Comparison of ENCODE assay signal across 8 cellular contexts in the genomic region with DNA sequence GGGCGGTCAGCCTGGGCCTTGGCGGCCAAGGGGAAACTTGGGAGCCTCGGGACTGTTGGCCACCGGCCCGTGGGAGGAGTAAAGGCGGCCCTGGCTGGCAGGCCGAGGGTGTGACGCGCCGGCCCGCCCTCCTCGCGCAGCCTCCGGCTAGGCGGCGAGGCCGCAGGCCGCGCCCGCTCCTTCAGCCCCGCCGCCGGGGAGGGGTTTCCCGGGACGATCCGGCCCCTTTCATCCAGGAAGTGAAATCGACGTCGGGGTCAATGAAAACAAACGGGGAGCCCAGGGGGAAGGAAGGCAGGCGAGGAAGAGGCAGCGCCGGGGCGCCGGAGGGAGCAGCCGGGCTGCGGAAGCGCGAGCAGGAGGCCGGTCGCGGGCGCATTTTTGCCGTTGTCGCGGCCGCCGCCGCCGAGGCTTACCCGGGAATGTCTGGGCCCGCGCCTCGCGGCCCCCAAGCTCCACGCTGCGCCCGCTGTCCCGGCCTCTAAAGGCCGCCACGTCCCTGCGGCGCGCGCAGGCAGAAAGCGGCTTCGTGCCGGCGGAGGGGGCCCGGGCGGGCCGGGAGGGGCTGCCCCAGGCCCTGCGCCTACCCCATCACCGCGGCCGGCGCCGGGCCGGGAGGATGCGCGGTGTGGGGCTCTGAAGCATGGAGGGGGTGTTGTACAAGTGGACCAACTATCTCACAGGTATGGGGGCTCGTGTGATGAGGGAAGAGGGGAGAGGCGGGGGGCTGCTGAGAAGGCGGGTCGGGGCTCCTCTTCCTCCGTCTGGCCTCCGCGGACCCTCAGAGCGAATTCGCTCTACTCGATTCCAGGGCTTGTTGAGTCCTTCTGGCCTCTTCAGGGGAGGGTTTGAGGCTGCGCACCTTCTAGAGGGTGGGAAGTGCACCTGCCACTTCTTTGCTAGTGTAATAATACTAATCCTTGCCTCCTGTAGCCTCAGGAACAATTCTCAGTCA. TPM values are rescaled to one million over a fixed set of nuclear protein-coding genes. Genes with fewer than 3 reads are reported as not detected.
DNase-seq lines count a peak whose midpoint lies in the region; ATAC-seq and TF ChIP-seq lines count a peak whose summit lies in the region.

A gene (plus strand): TSS at position 231 of the 955 bp plus-strand sequence. CDS start 413 bp downstream, at position 644.

- peaks cover 9 to 60% (median 35%) of the 10 kb centered on the region in 4 donors for H3K4me1 ChIP-seq in liver (ENCODE audit: control insufficient read depth in 4 of 4, insufficient read depth in 4 of 4, low read length in 3 of 4)

- ATAC-seq in GM19351 (IDR thresholded peaks at IDR 0.05; ENCODE audit: unreplicated experiment) (peak; percentile 58), HG03520 (IDR thresholded peaks at IDR 0.05; ENCODE audit: unreplicated experiment) (peak; percentile 47)

- no peaks in the 10 kb centered on the region for H3K27me3 Mint-ChIP-seq in dendritic cell treated with granulocyte-macrophage colony-stimulating factor and Interleukin-4, amounts not matched to agents 40 ng/mL and 50 ng/mL, for 4 days

- no peaks in the 10 kb centered on the region for H3K9me3 ChIP-seq in liver (ENCODE audit: control insufficient read depth in 4 of 4, low read length in 3 of 4)

- no peaks in the 10 kb centered on the region for H3K9me3 Mint-ChIP-seq in dendritic cell treated with granulocyte-macrophage colony-stimulating factor and Interleukin-4, amounts not matched to agents 40 ng/mL and 50 ng/mL, for 4 days

- H3K9ac ChIP-seq in liver (ENCODE audit: low read depth in 1 of 2, low read length in 2 of 2), result peak within 1 kb of the TSS; percentile 66 to 80

- under 1% methylated on average over 92 of the region's 92 CpGs for WGBS in liver

- TF ChIP-seq CTCF in C4-2B (conservative IDR thresholded peaks at IDR 0.05) (no peak), liver (IDR thresholded peaks at IDR 0.05; ENCODE audit: low read depth, low read length, missing input control) (no peak)

- H3K36me3 Mint-ChIP-seq in dendritic cell treated with granulocyte-macrophage colony-stimulating factor and Interleukin-4, amounts not matched to agents 40 ng/mL and 50 ng/mL, for 4 days (ENCODE audit: low read depth), result peaks cover 23% of the 10 kb centered on the region

- H3K27ac Mint-ChIP-seq in dendritic cell treated with granulocyte-macrophage colony-stimulating factor and Interleukin-4, amounts not matched to agents 40 ng/mL and 50 ng/mL, for 4 days, result peak within 1 kb of the TSS; percentile 98

- peaks cover 0 to 1% (median 0%) of the 10 kb centered on the region in 4 donors for H3K36me3 ChIP-seq in liver (ENCODE audit: control insufficient read depth in 4 of 4, insufficient read depth in 3 of 4, low read depth in 1 of 4, low read length in 3 of 4)

- peak in 1 of 2 donors; percentile 31 for TF ChIP-seq RAD21 in liver (IDR thresholded peaks at IDR 0.05)

- peak within 1 kb of the TSS; percentile 70 to 92 (median 75) for H3K4me3 ChIP-seq in liver (ENCODE audit: low read depth in 1 of 3, low read length in 3 of 3)

- H3K27me3 ChIP-seq in liver (ENCODE audit: control insufficient read depth in 4 of 4, insufficient read depth in 4 of 4, low read length in 3 of 4), result no peaks in the 10 kb centered on the region

- peaks cover 28% of the 10 kb centered on the region for H3K4me1 Mint-ChIP-seq in dendritic cell treated with granulocyte-macrophage colony-stimulating factor and Interleukin-4, amounts not matched to agents 40 ng/mL and 50 ng/mL, for 4 days (ENCODE audit: low read depth)

- peak within 1 kb of the TSS; percentile 58 for H3K27ac ChIP-seq in C4-2B
- H3K27ac ChIP-seq in liver (ENCODE audit: low read depth in 1 of 2, low read length in 2 of 2), result peak within 1 kb of the TSS; percentile 93 to 96

- peak within 1 kb of the TSS; percentile 95 for H3K4me3 Mint-ChIP-seq in dendritic cell treated with granulocyte-macrophage colony-stimulating factor and Interleukin-4, amounts not matched to agents 40 ng/mL and 50 ng/mL, for 4 days

- peak; percentile 95 for DNase-seq in NCI-H748 (lab: John Stamatoyannopoulos, UW; ENCODE audit: unreplicated experiment)
- DNase-seq in activated CD4-positive, alpha-beta T cell treated with anti-CD3 and anti-CD28 coated beads, Interleukin-2, amount 50 U/mL, for 4 hours, result peak; percentile 52 to 53
- peak; percentile 75 for DNase-seq in stimulated activated CD4-positive, alpha-beta T cell treated with anti-CD3 and anti-CD28 coated beads, Interleukin-4, amount 100 ng/mL, for 24 hours

- intact Hi-C loops in dendritic cell treated with granulocyte-macrophage colony-stimulating factor and Interleukin-4, amounts not matched to agents 40 ng/mL and 50 ng/mL, for 4 days (cut with micrococcal nuclease), result loop anchor here (1.0 to 5.0 kb wide), 4 partner anchors 29 to 432 kb away; a partner anchor contains a TSS

TF ChIP-seq in liver, 16 proteins besides CTCF, POLR2A, EP300 and RAD21:
- no peak for TF ChIP-seq EGR1 (IDR thresholded peaks at IDR 0.05; ENCODE audit: low read depth in 2 of 2)
- TF ChIP-seq, protein P1, sequence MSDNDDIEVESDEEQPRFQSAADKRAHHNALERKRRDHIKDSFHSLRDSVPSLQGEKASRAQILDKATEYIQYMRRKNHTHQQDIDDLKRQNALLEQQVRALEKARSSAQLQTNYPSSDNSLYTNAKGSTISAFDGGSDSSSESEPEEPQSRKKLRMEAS (IDR thresholded peaks at IDR 0.05), result no peak
- no peak for TF ChIP-seq FOXA1 (IDR thresholded peaks at IDR 0.05)
- TF ChIP-seq YY1 (IDR thresholded peaks at IDR 0.05), result peak; percentile 64
- TF ChIP-seq HNF4A (conservative IDR thresholded peaks at IDR 0.05), result peak in 1 of 2 donors; percentile 51
- TF ChIP-seq JUND (IDR thresholded peaks at IDR 0.05), result no peak
- peak; percentile 35 for TF ChIP-seq SP1 (IDR thresholded peaks at IDR 0.05)
- TF ChIP-seq, protein P2, sequence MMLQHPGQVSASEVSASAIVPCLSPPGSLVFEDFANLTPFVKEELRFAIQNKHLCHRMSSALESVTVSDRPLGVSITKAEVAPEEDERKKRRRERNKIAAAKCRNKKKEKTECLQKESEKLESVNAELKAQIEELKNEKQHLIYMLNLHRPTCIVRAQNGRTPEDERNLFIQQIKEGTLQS (IDR thresholded peaks at IDR 0.05), result no peak
- no peak for TF ChIP-seq RXRA (IDR thresholded peaks at IDR 0.05)
- TF ChIP-seq, protein P3, sequence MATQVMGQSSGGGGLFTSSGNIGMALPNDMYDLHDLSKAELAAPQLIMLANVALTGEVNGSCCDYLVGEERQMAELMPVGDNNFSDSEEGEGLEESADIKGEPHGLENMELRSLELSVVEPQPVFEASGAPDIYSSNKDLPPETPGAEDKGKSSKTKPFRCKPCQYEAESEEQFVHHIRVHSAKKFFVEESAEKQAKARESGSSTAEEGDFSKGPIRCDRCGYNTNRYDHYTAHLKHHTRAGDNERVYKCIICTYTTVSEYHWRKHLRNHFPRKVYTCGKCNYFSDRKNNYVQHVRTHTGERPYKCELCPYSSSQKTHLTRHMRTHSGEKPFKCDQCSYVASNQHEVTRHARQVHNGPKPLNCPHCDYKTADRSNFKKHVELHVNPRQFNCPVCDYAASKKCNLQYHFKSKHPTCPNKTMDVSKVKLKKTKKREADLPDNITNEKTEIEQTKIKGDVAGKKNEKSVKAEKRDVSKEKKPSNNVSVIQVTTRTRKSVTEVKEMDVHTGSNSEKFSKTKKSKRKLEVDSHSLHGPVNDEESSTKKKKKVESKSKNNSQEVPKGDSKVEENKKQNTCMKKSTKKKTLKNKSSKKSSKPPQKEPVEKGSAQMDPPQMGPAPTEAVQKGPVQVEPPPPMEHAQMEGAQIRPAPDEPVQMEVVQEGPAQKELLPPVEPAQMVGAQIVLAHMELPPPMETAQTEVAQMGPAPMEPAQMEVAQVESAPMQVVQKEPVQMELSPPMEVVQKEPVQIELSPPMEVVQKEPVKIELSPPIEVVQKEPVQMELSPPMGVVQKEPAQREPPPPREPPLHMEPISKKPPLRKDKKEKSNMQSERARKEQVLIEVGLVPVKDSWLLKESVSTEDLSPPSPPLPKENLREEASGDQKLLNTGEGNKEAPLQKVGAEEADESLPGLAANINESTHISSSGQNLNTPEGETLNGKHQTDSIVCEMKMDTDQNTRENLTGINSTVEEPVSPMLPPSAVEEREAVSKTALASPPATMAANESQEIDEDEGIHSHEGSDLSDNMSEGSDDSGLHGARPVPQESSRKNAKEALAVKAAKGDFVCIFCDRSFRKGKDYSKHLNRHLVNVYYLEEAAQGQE (IDR thresholded peaks at IDR 0.05), result peak; percentile 71
- TF ChIP-seq, protein P4, sequence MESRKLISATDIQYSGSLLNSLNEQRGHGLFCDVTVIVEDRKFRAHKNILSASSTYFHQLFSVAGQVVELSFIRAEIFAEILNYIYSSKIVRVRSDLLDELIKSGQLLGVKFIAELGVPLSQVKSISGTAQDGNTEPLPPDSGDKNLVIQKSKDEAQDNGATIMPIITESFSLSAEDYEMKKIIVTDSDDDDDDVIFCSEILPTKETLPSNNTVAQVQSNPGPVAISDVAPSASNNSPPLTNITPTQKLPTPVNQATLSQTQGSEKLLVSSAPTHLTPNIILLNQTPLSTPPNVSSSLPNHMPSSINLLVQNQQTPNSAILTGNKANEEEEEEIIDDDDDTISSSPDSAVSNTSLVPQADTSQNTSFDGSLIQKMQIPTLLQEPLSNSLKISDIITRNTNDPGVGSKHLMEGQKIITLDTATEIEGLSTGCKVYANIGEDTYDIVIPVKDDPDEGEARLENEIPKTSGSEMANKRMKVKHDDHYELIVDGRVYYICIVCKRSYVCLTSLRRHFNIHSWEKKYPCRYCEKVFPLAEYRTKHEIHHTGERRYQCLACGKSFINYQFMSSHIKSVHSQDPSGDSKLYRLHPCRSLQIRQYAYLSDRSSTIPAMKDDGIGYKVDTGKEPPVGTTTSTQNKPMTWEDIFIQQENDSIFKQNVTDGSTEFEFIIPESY (IDR thresholded peaks at IDR 0.05), result no peak
- no peak for TF ChIP-seq HNF4G (IDR thresholded peaks at IDR 0.05)
- no peak for TF ChIP-seq TAF1 (conservative IDR thresholded peaks at IDR 0.05)
- TF ChIP-seq FOXA2 (IDR thresholded peaks at IDR 0.05), result no peak
- peak in 1 of 2 donors; percentile 66 for TF ChIP-seq GABPA (IDR thresholded peaks at IDR 0.05 in 1 of 2, conservative IDR thresholded peaks at IDR 0.05 in 1 of 2)
- TF ChIP-seq NR2F2 (IDR thresholded peaks at IDR 0.05), result peak; percentile 20

RNA-seq across cellular contexts. Expression of the gene that starts here (rescaled TPM):
- 1 to 10 TPM; 5.9 to 6.3 TPM for total RNA-seq in liver
- polyA plus RNA-seq in liver, result 1 to 10 TPM; 3.6 to 7.1 TPM

Comparison
In these comparisons a context has a peak if more than half of its experiments do, and no peak if none do; other contexts are left out.
1. Peak in every context shown above with its lines: DNase-seq, ATAC-seq, H3K4me3 ChIP-seq and H3K27ac ChIP-seq.